ENCODE assay signal across 11 cellular contexts in genomic region chr4:11635336-11635735, GRCh38.
DNase-seq lines count a peak whose midpoint lies in the region; ATAC-seq and TF ChIP-seq lines count a peak whose summit lies in the region.
"Had no signal": no experiment of that assay in that cellular context is flagged by ENCODE, and none has a peak within 500 bp of the region (broad histone marks: within the 10 kb centered on the region; RNA-seq: fewer than 3 reads in every experiment).

No MANE protein-coding gene starts in this region.

- no peaks in the 10 kb centered on the region for H3K27me3 ChIP-seq in left lung
- H3K27me3 ChIP-seq: BLaER1 treated with 17β-estradiol and CSF1 and Interleukin-3, amounts not matched to agents 10 nM and 100 nM had no signal

- DNase-seq in DMS53 treated with DMSO at 0.1 percent for 48 hours (lab: John Stamatoyannopoulos, UW; ENCODE audit: unreplicated experiment) = peak; percentile 94
- DNase-seq in NCI-H2196 (lab: John Stamatoyannopoulos, UW; ENCODE audit: unreplicated experiment) = peak; percentile 36
- DNase-seq in dermis blood vessel endothelial cell = peak; percentile 29
- DNase-seq in left lung = no peak
- no peak for DNase-seq in stimulated activated naive CD8-positive, alpha-beta T cell treated with anti-CD3 and anti-CD28 coated beads, Interleukin-15, Interleukin-2, amounts not matched to agents 100 U/mL and 50 U/mL, for 24 hours
- DNase-seq: activated B cell treated with CpG ODN at 0.5 μM for 24 hours, right cardiac atrium had no signal

- peaks cover 0 to 9% of the 10 kb centered on the region in 2 donors for H3K9me3 ChIP-seq in left lung

- H3K27ac ChIP-seq in left lung = no peak overlapping the region
- H3K27ac ChIP-seq: BLaER1 treated with 17β-estradiol and CSF1 and Interleukin-3, amounts not matched to agents 10 nM and 100 nM had no signal

- H3K36me3 ChIP-seq in left lung = no peaks in the 10 kb centered on the region
- H3K36me3 ChIP-seq: BLaER1 treated with 17β-estradiol and CSF1 and Interleukin-3, amounts not matched to agents 10 nM and 100 nM had no signal

- no peak overlapping the region for H3K4me3 ChIP-seq in left lung
- H3K4me3 ChIP-seq: BLaER1 treated with 17β-estradiol and CSF1 and Interleukin-3, amounts not matched to agents 10 nM and 100 nM had no signal

- H3K4me1 ChIP-seq in left lung = no peaks in the 10 kb centered on the region

- ATAC-seq in left lung (peak; percentile 86), GM19035 (IDR thresholded peaks at IDR 0.05; ENCODE audit: unreplicated experiment) (no peak), GM18520 (IDR thresholded peaks at IDR 0.05; ENCODE audit: unreplicated experiment) (no peak), GM21423 (IDR thresholded peaks at IDR 0.05; ENCODE audit: unreplicated experiment) (no peak)
- no peak for ATAC-seq in stimulated activated naive CD8-positive, alpha-beta T cell treated with anti-CD3 and anti-CD28 coated beads, Interleukin-15, Interleukin-2, amounts not matched to agents 100 U/mL and 50 U/mL, for 24 hours
- ATAC-seq: right cardiac atrium had no signal

- intact Hi-C loops in left lung (cut with DNase I) = no loop called here

- no peak for TF ChIP-seq CTCF in left lung (IDR thresholded peaks at IDR 0.05)

Comparison
In these comparisons a context has a peak if more than half of its experiments do, and no peak if none do; other contexts are left out.
1. DNase-seq: peak in DMS53 treated with DMSO at 0.1 percent for 48 hours (single experiment), NCI-H2196 (single experiment) and dermis blood vessel endothelial cell (single experiment); none in left lung (0 of 2) and stimulated activated naive CD8-positive, alpha-beta T cell treated with anti-CD3 and anti-CD28 coated beads, Interleukin-15, Interleukin-2, amounts not matched to agents 100 U/mL and 50 U/mL, for 24 hours (single experiment).